32 cellular contexts compared by ENCODE assay signal in genomic region chr12:5168148-5168547, GRCh38.
"Had no signal": no experiment of that assay in that cellular context is flagged by ENCODE, and none has a peak within 500 bp of the region (broad histone marks: within the 10 kb centered on the region; RNA-seq: fewer than 3 reads in every experiment).

No MANE protein-coding gene starts in this region.

- H3K27me3 ChIP-seq: ascending aorta, brain microvascular endothelial cell had no signal

- FAIRE-seq: colon, endometrium, endothelial cell of umbilical vein had no signal

- H3K36me3 ChIP-seq: ascending aorta, brain microvascular endothelial cell, gastroesophageal sphincter had no signal

- H3K9me3 ChIP-seq: ascending aorta, esophagus squamous epithelium, gastroesophageal sphincter had no signal

- H3K4me3 Mint-ChIP-seq: activated CD8-positive, alpha-beta memory T cell treated with anti-CD3 and anti-CD28 coated beads, Interleukin-2, amount 10 ng/mL, durations not matched to agents 7 days and 5 days; activated CD8-positive, alpha-beta T cell treated with anti-CD3 and anti-CD28 coated beads, Interleukin-2, amount 10 ng/mL, durations not matched to agents 7 days and 5 days; activated naive CD4-positive, alpha-beta T cell treated with anti-CD3 and anti-CD28 coated beads, Interleukin-2, amount 10 ng/mL, durations not matched to agents 7 days and 5 days; activated naive CD8-positive, alpha-beta T cell treated with anti-CD3 and anti-CD28 coated beads, Interleukin-2, amount 10 ng/mL, durations not matched to agents 7 days and 5 days; activated T-helper 1 cell treated with anti-CD3 and anti-CD28 coated beads, Interleukin-12 subunit alpha, Interleukin-12 subunit beta, Interleukin-2, Interleukin-4 antibody, amounts not matched to agents 30 ng/mL and 10 ng/mL and 1 ng/mL, durations not matched to agents 14 hours and 24 hours and 36 hours; WTC11 had no signal

- H3K36me3 Mint-ChIP-seq: activated CD8-positive, alpha-beta memory T cell treated with anti-CD3 and anti-CD28 coated beads, Interleukin-2, amount 10 ng/mL, durations not matched to agents 7 days and 5 days; activated naive CD4-positive, alpha-beta T cell treated with anti-CD3 and anti-CD28 coated beads, Interleukin-2, amount 10 ng/mL, durations not matched to agents 7 days and 5 days; activated naive CD4-positive, alpha-beta T cell treated with anti-CD3 and anti-CD28 coated beads, Interleukin-2, amount 50 U/mL, for 72 hours; activated naive CD8-positive, alpha-beta T cell treated with anti-CD3 and anti-CD28 coated beads, Interleukin-2, amount 10 ng/mL, durations not matched to agents 7 days and 5 days; WTC11 had no signal

- H3K4me1 Mint-ChIP-seq: activated CD8-positive, alpha-beta memory T cell treated with anti-CD3 and anti-CD28 coated beads, Interleukin-2, amount 10 ng/mL, durations not matched to agents 7 days and 5 days; activated naive CD4-positive, alpha-beta T cell treated with anti-CD3 and anti-CD28 coated beads, Interleukin-2, amount 10 ng/mL, durations not matched to agents 7 days and 5 days; activated naive CD8-positive, alpha-beta T cell treated with anti-CD3 and anti-CD28 coated beads, Interleukin-2, amount 10 ng/mL, durations not matched to agents 7 days and 5 days had no signal

- H3K27me3 Mint-ChIP-seq: activated naive CD4-positive, alpha-beta T cell treated with anti-CD3 and anti-CD28 coated beads, Interleukin-2, amount 10 ng/mL, durations not matched to agents 7 days and 5 days; activated naive CD8-positive, alpha-beta T cell treated with anti-CD3 and anti-CD28 coated beads, Interleukin-2, amount 10 ng/mL, durations not matched to agents 7 days and 5 days had no signal

- H3K4me3 ChIP-seq: ascending aorta, esophagus squamous epithelium, gastroesophageal sphincter had no signal

- H3K27ac Mint-ChIP-seq: activated CD8-positive, alpha-beta memory T cell treated with anti-CD3 and anti-CD28 coated beads, Interleukin-2, amount 10 ng/mL, durations not matched to agents 7 days and 5 days; activated CD8-positive, alpha-beta T cell treated with anti-CD3 and anti-CD28 coated beads, Interleukin-2, amount 10 ng/mL, durations not matched to agents 7 days and 5 days; activated naive CD4-positive, alpha-beta T cell treated with anti-CD3 and anti-CD28 coated beads, Interleukin-2, amount 10 ng/mL, durations not matched to agents 7 days and 5 days; activated naive CD4-positive, alpha-beta T cell treated with anti-CD3 and anti-CD28 coated beads, Interleukin-2, amount 50 U/mL, for 72 hours; activated naive CD8-positive, alpha-beta T cell treated with anti-CD3 and anti-CD28 coated beads, Interleukin-2, amount 10 ng/mL, durations not matched to agents 7 days and 5 days; activated T-helper 1 cell treated with anti-CD3 and anti-CD28 coated beads, Interleukin-12 subunit alpha, Interleukin-12 subunit beta, Interleukin-2, Interleukin-4 antibody, amounts not matched to agents 30 ng/mL and 10 ng/mL and 1 ng/mL, durations not matched to agents 14 hours and 24 hours and 36 hours; activated T-helper 2 cell treated with anti-CD3 and anti-CD28 coated beads, Interferon-gamma antibody, Interleukin-2, Interleukin-4, amounts not matched to agents 10 μg/mL and 5 μg/mL and 100 μg/mL, durations not matched to agents 14 hours and 24 hours and 36 hours; WTC11 had no signal

- H3K27ac ChIP-seq: ascending aorta, brain microvascular endothelial cell, epithelial cell of prostate, esophagus squamous epithelium, gastroesophageal sphincter, VCaP had no signal

- ATAC-seq: activated CD8-positive, alpha-beta memory T cell treated with anti-CD3 and anti-CD28 coated beads, Interleukin-2, amount 10 ng/mL, durations not matched to agents 7 days and 5 days; activated CD8-positive, alpha-beta T cell treated with anti-CD3 and anti-CD28 coated beads, Interleukin-2, amount 10 ng/mL, durations not matched to agents 7 days and 5 days; activated naive CD4-positive, alpha-beta T cell treated with anti-CD3 and anti-CD28 coated beads, Interleukin-2, amount 50 U/mL, for 72 hours; gastroesophageal sphincter had no signal

- DNase-seq: activated CD4-positive, alpha-beta T cell treated with anti-CD3 and anti-CD28 coated beads for 1 hour; activated CD4-positive, alpha-beta T cell treated with anti-CD3 and anti-CD28 coated beads for 48 hours; activated CD4-positive, alpha-beta T cell treated with anti-CD3 and anti-CD28 coated beads, Interleukin-2, amount 50 U/mL, for 1 hour; activated CD4-positive, alpha-beta T cell treated with anti-CD3 and anti-CD28 coated beads, Interleukin-2, amount 50 U/mL, for 48 hours; activated CD8-positive, alpha-beta memory T cell treated with anti-CD3 and anti-CD28 coated beads, Interleukin-2, amount 10 ng/mL, durations not matched to agents 7 days and 5 days; activated CD8-positive, alpha-beta memory T cell treated with anti-CD3 and anti-CD28 coated beads, Interleukin-2, amount 50 U/mL, for 4 hours; activated CD8-positive, alpha-beta T cell treated with anti-CD3 and anti-CD28 coated beads, Interleukin-2, amount 10 ng/mL, durations not matched to agents 7 days and 5 days; activated gamma-delta T cell; activated naive CD4-positive, alpha-beta T cell; activated naive CD4-positive, alpha-beta T cell treated with anti-CD3 and anti-CD28 coated beads, Interleukin-2, amount 10 ng/mL, durations not matched to agents 7 days and 5 days; activated naive CD8-positive, alpha-beta T cell treated with anti-CD3 and anti-CD28 coated beads, Interleukin-2, amount 10 ng/mL, durations not matched to agents 7 days and 5 days; activated T-cell treated with anti-CD3 and anti-CD28 coated beads, Interleukin-2, amount 50 U/mL, for 1 hour; activated T-cell treated with anti-CD3 and anti-CD28 coated beads, Interleukin-2, amount 50 U/mL, for 48 hours; brain microvascular endothelial cell; caudate nucleus; cortex of kidney; dermis blood vessel endothelial cell; effector CD4-positive, alpha-beta T cell; esophagus squamous epithelium; foreskin melanocyte; T-helper 2 cell had no signal

- H3K4me1 ChIP-seq: gastroesophageal sphincter had no signal

- H3K9me3 Mint-ChIP-seq: activated naive CD4-positive, alpha-beta T cell treated with anti-CD3 and anti-CD28 coated beads, Interleukin-2, amount 10 ng/mL, durations not matched to agents 7 days and 5 days; activated naive CD4-positive, alpha-beta T cell treated with anti-CD3 and anti-CD28 coated beads, Interleukin-2, amount 50 U/mL, for 72 hours; activated naive CD8-positive, alpha-beta T cell treated with anti-CD3 and anti-CD28 coated beads, Interleukin-2, amount 10 ng/mL, durations not matched to agents 7 days and 5 days; activated T-helper 1 cell treated with anti-CD3 and anti-CD28 coated beads, Interleukin-12 subunit alpha, Interleukin-12 subunit beta, Interleukin-2, Interleukin-4 antibody, amounts not matched to agents 30 ng/mL and 10 ng/mL and 1 ng/mL, durations not matched to agents 14 hours and 24 hours and 36 hours; activated T-helper 2 cell treated with anti-CD3 and anti-CD28 coated beads, Interferon-gamma antibody, Interleukin-2, Interleukin-4, amounts not matched to agents 10 μg/mL and 5 μg/mL and 100 μg/mL, durations not matched to agents 14 hours and 24 hours and 36 hours; WTC11 had no signal
